ENCODE assay signal across 21 cellular contexts in genomic region chr9:125807065-125807464, GRCh38.
DNase-seq lines count a peak whose midpoint lies in the region; TF ChIP-seq lines count a peak whose summit lies in the region.
"Had no signal": no experiment of that assay in that cellular context is flagged by ENCODE, and none has a peak within 500 bp of the region (broad histone marks: within the 10 kb centered on the region; RNA-seq: fewer than 3 reads in every experiment).

No MANE protein-coding gene starts in this region.

- H3K4me3 ChIP-seq in HEK293 (ENCODE audit: low read depth, low read length) (no peak overlapping the region), choroid plexus epithelial cell (ENCODE audit: low read depth, low read length) (no peak overlapping the region)
- H3K4me3 ChIP-seq: ascending aorta, SK-N-MC had no signal

- H3K36me3 ChIP-seq in HEK293 (ENCODE audit: control insufficient read depth in 2 of 2, insufficient read depth in 1 of 2, low read length in 2 of 2), result no peaks in the 10 kb centered on the region; a peak in 1 of 3 replicates
- H3K36me3 ChIP-seq: ascending aorta had no signal

- TF ChIP-seq CTCF in HEK293 (tag by site-specific recombination; IDR thresholded peaks at IDR 0.05) (no peak), choroid plexus epithelial cell (conservative IDR thresholded peaks at IDR 0.05; ENCODE audit: low read depth, low read length) (no peak)

- no peaks in the 10 kb centered on the region for H3K4me1 ChIP-seq in HEK293 (ENCODE audit: control insufficient read depth, insufficient read depth, low read length)
- H3K4me1 ChIP-seq: ascending aorta had no signal

- CTCF ChIA-PET in HEK293 (lab: Yijun Ruan, JAX), result no interaction called here

- DNase-seq in AG08395 (ENCODE audit: low spot score) (peak; percentile 15), choroid plexus epithelial cell (ENCODE audit: low read depth) (peak; percentile 75), kidney tubule cell (ENCODE audit: low spot score) (peak; percentile 26), NCI-H1105 treated with DMSO at 0.1 percent for 48 hours (lab: John Stamatoyannopoulos, UW) (no peak), anterior cingulate cortex (lab: John Stamatoyannopoulos, UW) (no peak), NCI-H2107 treated with DMSO at 0.1 percent for 48 hours (lab: John Stamatoyannopoulos, UW; ENCODE audit: unreplicated experiment) (no peak), NCI-H1092 (lab: John Stamatoyannopoulos, UW) (no peak)
- DNase-seq: activated CD8-positive, alpha-beta T cell treated with anti-CD3 and anti-CD28 coated beads, Interleukin-2, amount 10 ng/mL, durations not matched to agents 7 days and 5 days; activated naive CD4-positive, alpha-beta T cell treated with anti-CD3 and anti-CD28 coated beads for 36 hours; activated T-cell treated with anti-CD3 and anti-CD28 coated beads, Interleukin-2, amount 50 U/mL, for 24 hours; effector memory CD4-positive, alpha-beta T cell; GOT3; hippocampal formation; Karpas-422; NCI-H1092 treated with DMSO at 0.1 percent for 48 hours; NCI-H510A treated with DMSO at 0.1 percent for 48 hours; occipital lobe had no signal

- no peaks in the 10 kb centered on the region for H3K9me3 ChIP-seq in HEK293 (ENCODE audit: control insufficient read depth, insufficient read depth, low read depth, low read length)
- H3K9me3 ChIP-seq: ascending aorta had no signal

- POLR2A ChIA-PET in HEK293 (lab: Yijun Ruan, JAX), result interaction anchor here (0.5 kb wide), 1 partner anchor 177 kb away, joined by 4 read pairs; no protein-coding TSS in a partner anchor

- no peak overlapping the region for H3K27ac ChIP-seq in HEK293 (ENCODE audit: extremely low read depth, low read depth, low read length)
- H3K27ac ChIP-seq: ascending aorta, C4-2B, SK-N-MC had no signal

TF ChIP-seq in HEK293, 187 proteins besides CTCF, POLR2A, EP300 and RAD21:
- no peak for TF ChIP-seq ZNF677 (tag by site-specific recombination; IDR thresholded peaks at IDR 0.05)
- peak; percentile 54 for TF ChIP-seq KLF1 (tag by site-specific recombination; IDR thresholded peaks at IDR 0.05)
- TF ChIP-seq PRDM10 (tag by site-specific recombination; IDR thresholded peaks at IDR 0.05), result peak; percentile 18; the same call in 1 of the 2 replicates
- 0 out of 2 replicates have a peak, but pooled peaks have one; percentile 10 for TF ChIP-seq KLF7 (tag by site-specific recombination; IDR thresholded peaks at IDR 0.05; ENCODE audit: borderline replicate concordance)
TF ChIP-seq in HEK293: peak in this region for 3.

Comparison
In these comparisons a context has a peak if more than half of its experiments do, and no peak if none do; other contexts are left out.
1. DNase-seq: peak in AG08395 (single experiment), choroid plexus epithelial cell (single experiment) and kidney tubule cell (single experiment); none in NCI-H1105 treated with DMSO at 0.1 percent for 48 hours (single experiment), anterior cingulate cortex (0 of 58), NCI-H2107 treated with DMSO at 0.1 percent for 48 hours (single experiment) and NCI-H1092 (single experiment).